In genomic region chr1:235161685-235162327, GRCh38 we compare ENCODE assay signal across 8 cellular contexts. TPM values are rescaled to one million over a fixed set of nuclear protein-coding genes. Genes with fewer than 3 reads are reported as not detected.
DNase-seq lines count a peak whose midpoint lies in the region; ATAC-seq and TF ChIP-seq lines count a peak whose summit lies in the region.

No MANE protein-coding gene starts in this region.

- peaks cover 17% of the 10 kb centered on the region for H3K4me1 Mint-ChIP-seq in T-helper 1 cell treated with Interleukin-12 subunit alpha and Interleukin-12 subunit beta and Interleukin-4 antibody, amounts not matched to agents 30 μg/mL and 1 μg/mL, for 36 hours (ENCODE audit: low read depth)
- peaks cover 9% of the 10 kb centered on the region for H3K4me1 Mint-ChIP-seq in activated T-helper 17 cell treated with anti-CD3 and anti-CD28 coated beads, Interleukin-2, amount 50 U/mL, for 72 hours

- H3K36me3 Mint-ChIP-seq in T-helper 1 cell treated with Interleukin-12 subunit alpha and Interleukin-12 subunit beta and Interleukin-4 antibody, amounts not matched to agents 30 μg/mL and 1 μg/mL, for 36 hours (ENCODE audit: low read depth), result peaks cover 21% of the 10 kb centered on the region
- H3K36me3 Mint-ChIP-seq in activated T-helper 17 cell treated with anti-CD3 and anti-CD28 coated beads, Interleukin-2, amount 50 U/mL, for 72 hours (ENCODE audit: low read depth), result peaks cover under 1% of the 10 kb centered on the region

- H3K27ac Mint-ChIP-seq in T-helper 1 cell treated with Interleukin-12 subunit alpha and Interleukin-12 subunit beta and Interleukin-4 antibody, amounts not matched to agents 30 μg/mL and 1 μg/mL, for 36 hours, result peak overlapping the region; percentile 97
- peak overlapping the region; percentile 98 for H3K27ac Mint-ChIP-seq in activated T-helper 17 cell treated with anti-CD3 and anti-CD28 coated beads, Interleukin-2, amount 50 U/mL, for 72 hours

- peak overlapping the region; percentile 70 for H3K4me3 ChIP-seq in suprapubic skin

- 66% methylated on average over 21 of the region's 21 CpGs for WGBS in suprapubic skin

- no peak for TF ChIP-seq POLR2A in suprapubic skin (IDR thresholded peaks at IDR 0.05)

- peak overlapping the region; percentile 91 for H3K27ac ChIP-seq in suprapubic skin

- H3K36me3 ChIP-seq in suprapubic skin, result peaks cover 21% of the 10 kb centered on the region

- TF ChIP-seq EP300 in suprapubic skin (IDR thresholded peaks at IDR 0.05), result no peak

- no peaks in the 10 kb centered on the region for H3K9me3 ChIP-seq in suprapubic skin

- ATAC-seq in activated T-helper 17 cell treated with anti-CD3 and anti-CD28 coated beads, Interleukin-2, amount 50 U/mL, for 72 hours (replicated peaks), result no peak

- H3K27me3 Mint-ChIP-seq in T-helper 1 cell treated with Interleukin-12 subunit alpha and Interleukin-12 subunit beta and Interleukin-4 antibody, amounts not matched to agents 30 μg/mL and 1 μg/mL, for 36 hours (ENCODE audit: low read depth), result no peaks in the 10 kb centered on the region
- H3K27me3 Mint-ChIP-seq in activated T-helper 17 cell treated with anti-CD3 and anti-CD28 coated beads, Interleukin-2, amount 50 U/mL, for 72 hours, result no peaks in the 10 kb centered on the region

- TF ChIP-seq CTCF in suprapubic skin (IDR thresholded peaks at IDR 0.05), result no peak

- DNase-seq in T-helper 1 cell (no peak), iPS-NIHi11 (ENCODE audit: low spot score) (peak; percentile 15), suprapubic skin (ENCODE audit: low spot score in 2 of 2) (no peak), COLO668 (lab: John Stamatoyannopoulos, UW; ENCODE audit: unreplicated experiment) (no peak), NCI-H1092 (lab: John Stamatoyannopoulos, UW) (no peak), KBM-7 (no peak)

- H3K4me1 ChIP-seq in suprapubic skin, result peaks cover 24% of the 10 kb centered on the region

- in situ Hi-C loops in KBM-7 (cut with MboI; ENCODE audit: low pct_unique_long_range_greater_than_20kb, low sequenced_read_pairs), result no loop called here

- H3K9me3 Mint-ChIP-seq in T-helper 1 cell treated with Interleukin-12 subunit alpha and Interleukin-12 subunit beta and Interleukin-4 antibody, amounts not matched to agents 30 μg/mL and 1 μg/mL, for 36 hours, result peaks cover 4% of the 10 kb centered on the region
- H3K9me3 Mint-ChIP-seq in activated T-helper 17 cell treated with anti-CD3 and anti-CD28 coated beads, Interleukin-2, amount 50 U/mL, for 72 hours, result no peaks in the 10 kb centered on the region

- H3K4me3 Mint-ChIP-seq in T-helper 1 cell treated with Interleukin-12 subunit alpha and Interleukin-12 subunit beta and Interleukin-4 antibody, amounts not matched to agents 30 μg/mL and 1 μg/mL, for 36 hours, result peak overlapping the region; percentile 94
- no peak overlapping the region for H3K4me3 Mint-ChIP-seq in activated T-helper 17 cell treated with anti-CD3 and anti-CD28 coated beads, Interleukin-2, amount 50 U/mL, for 72 hours

- no peaks in the 10 kb centered on the region for H3K27me3 ChIP-seq in suprapubic skin

RNA-seq across cellular contexts. Expression of gene RBM34, which starts 0.8 kb away (rescaled TPM):
- total RNA-seq in activated T-helper 17 cell treated with anti-CD3 and anti-CD28 coated beads, Interleukin-2, amount 50 U/mL, for 72 hours, result 100 to 1,000 TPM; 114 to 122 TPM
- 10 to 100 TPM; 35.2 to 75.9 (median 51.2) TPM for total RNA-seq in suprapubic skin

RNA-seq across cellular contexts. Expression of gene TOMM20, which starts 33.2 kb away (rescaled TPM):
- total RNA-seq in activated T-helper 17 cell treated with anti-CD3 and anti-CD28 coated beads, Interleukin-2, amount 50 U/mL, for 72 hours, result 100 to 1,000 TPM; 110 to 117 TPM
- 100 to 1,000 TPM; 101 to 116 (median 111) TPM for total RNA-seq in suprapubic skin
